In the genomic region with DNA sequence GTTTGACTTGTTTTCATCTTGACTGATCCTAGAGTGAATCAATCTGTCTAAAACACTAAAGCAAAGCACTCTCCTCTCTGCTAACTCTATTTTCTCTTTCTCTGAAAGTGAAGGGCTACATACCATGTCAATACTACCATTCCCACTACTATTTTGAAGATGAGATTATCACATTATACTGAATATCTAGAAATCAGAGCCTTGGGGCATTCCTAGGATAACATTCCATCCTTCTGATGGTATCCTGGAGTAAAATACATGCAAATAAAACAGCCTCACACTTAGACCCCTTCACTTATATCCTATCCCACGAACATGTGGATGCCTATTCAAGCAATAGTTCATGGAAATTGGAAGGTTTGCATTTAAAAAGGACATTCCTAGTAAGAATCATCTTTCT, we compare ENCODE assay signal across 29 cellular contexts.
"Had no signal": no experiment of that assay in that cellular context is flagged by ENCODE, and none has a peak within 500 bp of the region (broad histone marks: within the 10 kb centered on the region; RNA-seq: fewer than 3 reads in every experiment).

No MANE protein-coding gene starts in this region.

- H3K4me3 ChIP-seq: left lung, lower lobe of right lung, ovary, right atrium auricular region, right lobe of liver, skin epidermis, stomach, testis, thyroid gland, transverse colon, upper lobe of right lung, uterus had no signal

- H3K9me3 ChIP-seq: left lung, lower lobe of right lung, ovary, right atrium auricular region, right lobe of liver, stomach, testis, thyroid gland, transverse colon, upper lobe of right lung, uterus had no signal

- H3K27ac Mint-ChIP-seq: naive thymus-derived CD8-positive, alpha-beta T cell; nephron; progenitor cell of endocrine pancreas; stimulated activated naive B cell treated with anti-CD40 and anti-IgM and Interleukin-4, amounts not matched to agents 10 μg/mL and 1 μg/mL and 100 μg/mL, for 72 hours had no signal

- H3K36me3 ChIP-seq: left lung, lower lobe of right lung, ovary, right atrium auricular region, right lobe of liver, stomach, thyroid gland, transverse colon, upper lobe of right lung, uterus had no signal

- H3K4me1 Mint-ChIP-seq: naive thymus-derived CD8-positive, alpha-beta T cell; nephron; neural crest cell; stimulated activated naive B cell treated with anti-CD40 and anti-IgM and Interleukin-4, amounts not matched to agents 10 μg/mL and 1 μg/mL and 100 μg/mL, for 72 hours had no signal

- FAIRE-seq: islet of Langerhans, kidney had no signal

- H3K4me3 Mint-ChIP-seq: naive thymus-derived CD8-positive, alpha-beta T cell; nephron; neural crest cell; stimulated activated naive B cell treated with anti-CD40 and anti-IgM and Interleukin-4, amounts not matched to agents 10 μg/mL and 1 μg/mL and 100 μg/mL, for 72 hours had no signal

- DNase-seq: hippocampal formation; kidney; left colon; left lung; lower lobe of right lung; mammary epithelial cell; mesenchymal stem cell; naive thymus-derived CD8-positive, alpha-beta T cell; nucleus accumbens; ovary; right lobe of liver; stimulated activated CD4-positive, alpha-beta T cell treated with anti-CD3 and anti-CD28 coated beads, Interleukin-12 subunit alpha, Interleukin-12 subunit beta, amount 100 ng/mL, for 4 hours; stimulated activated CD4-positive, alpha-beta T cell treated with anti-CD3 and anti-CD28 coated beads, Interleukin-15, amount 100 ng/mL, for 24 hours; stimulated activated CD4-positive, alpha-beta T cell treated with anti-CD3 and anti-CD28 coated beads, Interleukin-2, amount 100 ng/mL, for 24 hours; stimulated activated CD4-positive, alpha-beta T cell treated with anti-CD3 and anti-CD28 coated beads, Interleukin-4, amount 100 ng/mL, for 1 hour; stimulated activated naive B cell treated with anti-CD40 and anti-IgM and Interleukin-4, amounts not matched to agents 10 μg/mL and 1 μg/mL and 100 μg/mL, for 72 hours; stimulated activated naive CD8-positive, alpha-beta T cell treated with anti-CD3 and anti-CD28 coated beads, Interleukin-15, Interleukin-2, amounts not matched to agents 100 U/mL and 50 U/mL, for 24 hours; stomach; testis; thyroid gland; transverse colon; upper lobe of right lung; uterus had no signal

- H3K27me3 ChIP-seq: left lung, ovary, right atrium auricular region, right lobe of liver, stomach, testis, thyroid gland, transverse colon, upper lobe of right lung, uterus had no signal

- H3K27me3 Mint-ChIP-seq: progenitor cell of endocrine pancreas; stimulated activated naive B cell treated with anti-CD40 and anti-IgM and Interleukin-4, amounts not matched to agents 10 μg/mL and 1 μg/mL and 100 μg/mL, for 72 hours had no signal

- H3K4me1 ChIP-seq: left lung, lower lobe of right lung, right atrium auricular region, right lobe of liver, stomach, testis, thyroid gland, transverse colon, upper lobe of right lung, uterus had no signal

- H3K27ac ChIP-seq: left lung, lower lobe of right lung, ovary, right atrium auricular region, right lobe of liver, skin epidermis, stomach, testis, thyroid gland, transverse colon, upper lobe of right lung, uterus had no signal

- H3K9me3 Mint-ChIP-seq: naive thymus-derived CD8-positive, alpha-beta T cell; nephron; stimulated activated naive B cell treated with anti-CD40 and anti-IgM and Interleukin-4, amounts not matched to agents 10 μg/mL and 1 μg/mL and 100 μg/mL, for 72 hours had no signal

- H3K36me3 Mint-ChIP-seq: naive thymus-derived CD8-positive, alpha-beta T cell; stimulated activated naive B cell treated with anti-CD40 and anti-IgM and Interleukin-4, amounts not matched to agents 10 μg/mL and 1 μg/mL and 100 μg/mL, for 72 hours had no signal
